8 cellular contexts compared by ENCODE assay signal in genomic region chr10:44958196-44958896, GRCh38. TPM values are rescaled to one million over a fixed set of nuclear protein-coding genes. Genes with fewer than 3 reads are reported as not detected.
DNase-seq lines count a peak whose midpoint lies in the region; ATAC-seq, FAIRE-seq and TF ChIP-seq lines count a peak whose summit lies in the region.

No MANE protein-coding gene starts in this region.

- H3K4me3 ChIP-seq in BLaER1: peak overlapping the region; percentile 81
- peak overlapping the region; percentile 88 for H3K4me3 ChIP-seq in Loucy (ENCODE audit: low read length, poor library complexity, severe bottlenecking)
- peak overlapping the region; percentile 68 to 83 for H3K4me3 ChIP-seq in cardiac fibroblast (replicated peaks in 1 of 2; ENCODE audit: low read depth in 2 of 2, low read length in 2 of 2)
- peak overlapping the region; percentile 83 for H3K4me3 ChIP-seq in upper lobe of right lung

- no peak for TF ChIP-seq CTCF in Loucy (conservative IDR thresholded peaks at IDR 0.05; ENCODE audit: low read length)
- TF ChIP-seq CTCF in cardiac fibroblast (IDR thresholded peaks at IDR 0.05; ENCODE audit: low read depth, low read length): no peak
- TF ChIP-seq CTCF in upper lobe of right lung (IDR thresholded peaks at IDR 0.05): no peak

- FAIRE-seq in GM12891 (lab: Jason Lieb, UNC): no peak

- peaks cover 10% of the 10 kb centered on the region; the same call in 1 of the 2 replicates for H3K79me2 ChIP-seq in Loucy (ENCODE audit: insufficient read depth, low read length)

- peak overlapping the region; percentile 80; the same call in 1 of the 2 replicates for H3K27ac ChIP-seq in BLaER1
- peak overlapping the region; percentile 96 for H3K27ac ChIP-seq in upper lobe of right lung

- peaks cover 14% of the 10 kb centered on the region for H3K36me3 ChIP-seq in BLaER1
- no peaks in the 10 kb centered on the region for H3K36me3 ChIP-seq in Loucy (ENCODE audit: insufficient read depth, low read length)
- peaks cover 4% of the 10 kb centered on the region for H3K36me3 ChIP-seq in upper lobe of right lung

- H3K9me3 ChIP-seq in BLaER1 (peaks cover 10% of the 10 kb centered on the region), Loucy (ENCODE audit: insufficient read depth, low read depth, low read length) (no peaks in the 10 kb centered on the region), upper lobe of right lung (no peaks in the 10 kb centered on the region)

- H3K4me1 ChIP-seq in BLaER1: peaks cover 74% of the 10 kb centered on the region
- peaks cover 36% of the 10 kb centered on the region for H3K4me1 ChIP-seq in Loucy (ENCODE audit: insufficient read depth, low read length, poor library complexity, severe bottlenecking)
- H3K4me1 ChIP-seq in upper lobe of right lung: peaks cover 32% of the 10 kb centered on the region

- peak; percentile 48 for ATAC-seq in upper lobe of right lung

- intact Hi-C loops in upper lobe of right lung (cut with DNase I): no loop called here

- no peak overlapping the region for H2AFZ ChIP-seq in Loucy (ENCODE audit: low read length)

- H3K9me2 ChIP-seq in Loucy (replicated peaks; ENCODE audit: low read depth, low read length): no peaks in the 10 kb centered on the region

- no peaks in the 10 kb centered on the region for H4K20me1 ChIP-seq in BLaER1
- H4K20me1 ChIP-seq in Loucy (ENCODE audit: insufficient read depth, low read length, poor library complexity, severe bottlenecking): no peaks in the 10 kb centered on the region

- H3K4me2 ChIP-seq in BLaER1: peak overlapping the region; percentile 93
- H3K4me2 ChIP-seq in Loucy (ENCODE audit: low read depth, low read length, poor library complexity, severe bottlenecking): peak overlapping the region; percentile 93

- H3F3A ChIP-seq in Loucy (ENCODE audit: low read depth): no peaks in the 10 kb centered on the region

- no peak for TF ChIP-seq POLR2A in GM12891 (IDR thresholded peaks at IDR 0.05; ENCODE audit: low read depth, low read length)

- H3K27me3 ChIP-seq in BLaER1 (no peaks in the 10 kb centered on the region), Loucy (ENCODE audit: insufficient read depth, low read length, poor library complexity, severe bottlenecking) (no peaks in the 10 kb centered on the region), upper lobe of right lung (no peaks in the 10 kb centered on the region)

- H3K9ac ChIP-seq in BLaER1 (peak overlapping the region; percentile 85), Loucy (ENCODE audit: low read depth, low read length, poor library complexity, severe bottlenecking) (peak overlapping the region; percentile 72)

- peak; percentile 48 to 69 for DNase-seq in cardiac fibroblast (ENCODE audit: low read depth in 2 of 2)
- peak; percentile 34 for DNase-seq in medulla oblongata (ENCODE audit: extremely low spot score)
- no peak for DNase-seq in upper lobe of right lung
- no peak for DNase-seq in GM12891 (ENCODE audit: insufficient read length, low spot score)
- no peak for DNase-seq in activated CD4-positive, alpha-beta T cell treated with anti-CD3 and anti-CD28 coated beads for 4 hours
- no peak for DNase-seq in HT-29 (ENCODE audit: low spot score)

TF ChIP-seq in GM12891, 5 proteins besides CTCF, POLR2A, EP300 and RAD21:
- TF ChIP-seq POU2F2 (IDR thresholded peaks at IDR 0.05; ENCODE audit: low read depth, low read length): no peak
- TF ChIP-seq POLR2AphosphoS5 (IDR thresholded peaks at IDR 0.05; ENCODE audit: low read depth, low read length): no peak
- no peak for TF ChIP-seq PAX5 (IDR thresholded peaks at IDR 0.05; ENCODE audit: insufficient read depth, low read length, severe bottlenecking)
- TF ChIP-seq SPI1 (IDR thresholded peaks at IDR 0.05; ENCODE audit: low read depth, low read length): no peak
- no peak for TF ChIP-seq TAF1 (IDR thresholded peaks at IDR 0.05; ENCODE audit: low read depth, low read length)
TF ChIP-seq in GM12891: peak in this region for 0.

RNA-seq across cellular contexts. Expression of gene RASSF4, which starts 1.3 kb away (rescaled TPM):
- 40.9 TPM for total RNA-seq in upper lobe of right lung
- polyA plus RNA-seq in GM12891 (2012; ENCODE audit: low read depth, missing spikeins): 41.3 TPM
- total RNA-seq in HT-29 (2014; rRNA removed; shearing (Covaris generic)): 1.2 and 2.7 TPM in 2 replicates

RNA-seq across cellular contexts. Expression of gene DEPP1, which starts 20.3 kb away (rescaled TPM):
- 160 TPM for total RNA-seq in upper lobe of right lung
- polyA plus RNA-seq in GM12891 (2012; ENCODE audit: low read depth, missing spikeins): 2.6 TPM
- 67.2 and 68.3 TPM in 2 replicates for total RNA-seq in HT-29 (2014; rRNA removed; shearing (Covaris generic))

RNA-seq across cellular contexts. Expression of gene ZNF22, which starts 42.4 kb away (rescaled TPM):
- 26.9 TPM for total RNA-seq in upper lobe of right lung
- polyA plus RNA-seq in GM12891 (2012; ENCODE audit: low read depth, missing spikeins): 15.1 TPM
- 8.1 and 11.7 TPM in 2 replicates for total RNA-seq in HT-29 (2014; rRNA removed; shearing (Covaris generic))

RNA-seq across cellular contexts. Expression of gene TMEM72, which starts 47.2 kb away (rescaled TPM):
- not detected for total RNA-seq in upper lobe of right lung
- polyA plus RNA-seq in GM12891 (2012; ENCODE audit: low read depth, missing spikeins): not detected
- total RNA-seq in HT-29 (2014; rRNA removed; shearing (Covaris generic)): not detected in 2 replicates

Comparison
In these comparisons a context has a peak if more than half of its experiments do, and no peak if none do; other contexts are left out.
1. DNase-seq: peak in cardiac fibroblast (2 of 2) and medulla oblongata (single experiment); none in upper lobe of right lung (single experiment), GM12891 (single experiment), activated CD4-positive, alpha-beta T cell treated with anti-CD3 and anti-CD28 coated beads for 4 hours (0 of 2) and HT-29 (single experiment).
2. RNA of gene RASSF4, which starts 1.3 kb away (total RNA-seq): 40.9 TPM in upper lobe of right lung (single experiment); 1.2 to 2.7 TPM in HT-29; every median in the first group is over 10 times any median in the second.
3. Peak in every context shown above with its lines, with median percentiles within 50 percentile points of each other: H3K4me3 ChIP-seq.